Comparison of ENCODE assay signal across 8 cellular contexts in genomic region chr9:122498883-122499288, GRCh38. TPM values are rescaled to one million over a fixed set of nuclear protein-coding genes. Genes with fewer than 3 reads are reported as not detected.
DNase-seq lines count a peak whose midpoint lies in the region; ATAC-seq and TF ChIP-seq lines count a peak whose summit lies in the region.

No MANE protein-coding gene starts in this region.

- H3K27me3 Mint-ChIP-seq in chondrocyte (ENCODE audit: low read depth) = peaks cover 31% of the 10 kb centered on the region

- H3K4me3 ChIP-seq in mucosa of descending colon = no peak overlapping the region

- no peak overlapping the region for H3K4me3 Mint-ChIP-seq in chondrocyte (ENCODE audit: unreplicated experiment)

- no peaks in the 10 kb centered on the region for H3K9me3 ChIP-seq in mucosa of descending colon

- no peaks in the 10 kb centered on the region for H3K36me3 Mint-ChIP-seq in chondrocyte (ENCODE audit: low read depth)

- TF ChIP-seq CTCF in chondrocyte (IDR thresholded peaks at IDR 0.05) (peak; percentile 75), mucosa of descending colon (IDR thresholded peaks at IDR 0.05) (peak; percentile 79)

- intact Hi-C loops in mucosa of descending colon (cut with DNase I, micrococcal nuclease) = loop anchor here in 1 of 2 donors (10.0 kb wide), 1 partner anchor 276 kb away; no protein-coding TSS in a partner anchor

- H3K4me1 Mint-ChIP-seq in chondrocyte (ENCODE audit: low read depth) = no peaks in the 10 kb centered on the region

- peak; percentile 11 for DNase-seq in activated naive CD4-positive, alpha-beta T cell treated with Interleukin-2 at 50 U/mL for 16 hours
- no peak for DNase-seq in activated naive CD4-positive, alpha-beta T cell (lab: John Stamatoyannopoulos, UW)
- DNase-seq in OCI-M1 (lab: John Stamatoyannopoulos, UW) (peak; percentile 67), chondrocyte (ENCODE audit: low spot score) (no peak), mucosa of descending colon (peak in 1 of 3 donors; percentile 14), NCI-H510A treated with DMSO at 0.1 percent for 48 hours (lab: John Stamatoyannopoulos, UW) (no peak)

- no peaks in the 10 kb centered on the region for H3K4me1 ChIP-seq in mucosa of descending colon (ENCODE audit: low read depth)

- peaks cover 14% of the 10 kb centered on the region for H3K9me3 Mint-ChIP-seq in chondrocyte (ENCODE audit: low read depth)

- ATAC-seq in HG02885 (IDR thresholded peaks at IDR 0.05; ENCODE audit: poor library complexity, unreplicated experiment) (peak; percentile 73), mucosa of descending colon (peak; percentile 55), HG02759 (IDR thresholded peaks at IDR 0.05; ENCODE audit: unreplicated experiment) (no peak)

- no peak overlapping the region for H3K27ac Mint-ChIP-seq in chondrocyte (ENCODE audit: unreplicated experiment)

- H3K36me3 ChIP-seq in mucosa of descending colon (ENCODE audit: low read depth) = no peaks in the 10 kb centered on the region

RNA-seq across cellular contexts. Expression of gene OR1J2, which starts 11.7 kb away (rescaled TPM):
- not detected in 3 replicates for total RNA-seq in chondrocyte
- not detected for total RNA-seq in mucosa of descending colon

RNA-seq across cellular contexts. Expression of gene OR1J4, which starts 20.1 kb away (rescaled TPM):
- total RNA-seq in chondrocyte (not detected in 3 replicates), mucosa of descending colon (not detected)

RNA-seq across cellular contexts. Expression of gene OR1J1, which starts 21.2 kb away (rescaled TPM):
- total RNA-seq in chondrocyte = not detected in 3 replicates
- total RNA-seq in mucosa of descending colon = not detected

RNA-seq across cellular contexts. Expression of gene OR1N1, which starts 28.2 kb away (rescaled TPM):
- total RNA-seq in chondrocyte (not detected in 3 replicates), mucosa of descending colon (not detected)

RNA-seq across cellular contexts. Expression of gene OR1N2, which starts 54.0 kb away (rescaled TPM):
- total RNA-seq in chondrocyte (not detected in 3 replicates), mucosa of descending colon (not detected)

Comparison
In these comparisons a context has a peak if more than half of its experiments do, and no peak if none do; other contexts are left out.
1. DNase-seq: peak in activated naive CD4-positive, alpha-beta T cell treated with Interleukin-2 at 50 U/mL for 16 hours (single experiment) and OCI-M1 (single experiment); none in activated naive CD4-positive, alpha-beta T cell (0 of 4), chondrocyte (single experiment) and NCI-H510A treated with DMSO at 0.1 percent for 48 hours (single experiment).